22 cellular contexts compared by ENCODE assay signal in the genomic region with DNA sequence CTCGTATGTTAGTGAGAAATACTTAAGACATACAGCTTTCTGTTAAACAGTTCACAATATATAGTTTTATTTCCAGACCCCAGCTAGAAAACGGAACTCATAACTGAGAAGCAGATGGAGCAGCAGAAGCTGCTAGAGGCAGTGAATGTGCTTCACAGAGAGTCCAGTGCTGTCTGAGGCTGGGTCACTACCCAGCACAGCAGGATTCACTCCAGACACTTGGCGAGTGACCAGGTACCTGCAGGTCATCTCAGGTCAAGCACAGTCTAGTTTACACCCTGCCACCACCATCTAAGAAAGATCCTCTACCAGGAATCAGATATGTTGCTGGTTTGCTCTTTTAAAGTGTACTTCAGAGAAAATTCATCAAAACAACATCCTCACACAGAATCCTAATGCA.
DNase-seq lines count a peak whose midpoint lies in the region; ATAC-seq and TF ChIP-seq lines count a peak whose summit lies in the region.
"Had no signal": no experiment of that assay in that cellular context is flagged by ENCODE, and none has a peak within 500 bp of the region (broad histone marks: within the 10 kb centered on the region; RNA-seq: fewer than 3 reads in every experiment).

No MANE protein-coding gene starts in this region.

- no peak overlapping the region for H3K9ac ChIP-seq in parathyroid adenoma
- H3K9ac ChIP-seq: BLaER1 had no signal

- H3K27ac ChIP-seq in parathyroid adenoma, result peak overlapping the region; percentile 11
- H3K27ac ChIP-seq: 22Rv1, BLaER1, SJSA1 had no signal

- H3K4me3 ChIP-seq in LNCaP clone FGC (ENCODE audit: low read depth, low read length) (no peak overlapping the region), parathyroid adenoma (ENCODE audit: low read depth, low read length) (no peak overlapping the region)
- H3K4me3 ChIP-seq: BLaER1, SJSA1 had no signal

- no peaks in the 10 kb centered on the region for H3K36me3 ChIP-seq in parathyroid adenoma (ENCODE audit: control insufficient read depth, insufficient read depth, low read length)
- H3K36me3 ChIP-seq: BLaER1, SJSA1 had no signal

- no peaks in the 10 kb centered on the region for H3K79me2 ChIP-seq in parathyroid adenoma

- H2AFZ ChIP-seq in parathyroid adenoma, result no peak overlapping the region

- DNase-seq in DMS 273 (lab: John Stamatoyannopoulos, UW; ENCODE audit: unreplicated experiment), result peak; percentile 38
- DNase-seq in DMS 273 treated with DMSO at 0.1 percent for 48 hours (lab: John Stamatoyannopoulos, UW), result no peak
- DNase-seq in LNCaP clone FGC (ENCODE audit: low read depth), result peak; percentile 65
- DNase-seq in cerebellar nuclear complex (lab: John Stamatoyannopoulos, UW), result peak; percentile 9 to 45
- no peak for DNase-seq in NCI-H345 treated with DMSO at 0.1 percent for 48 hours (lab: John Stamatoyannopoulos, UW; ENCODE audit: unreplicated experiment)
- no peak for DNase-seq in NCI-H1105 (lab: John Stamatoyannopoulos, UW)
- DNase-seq: ACHN; CD4-positive, alpha-beta T cell; COR-L47; GDM1; KBM-7; NCI-H1105 treated with DMSO at 0.1 percent for 48 hours; NCI-H2029 treated with DMSO at 0.1 percent for 48 hours; NCI-H345; NCI-H524 treated with DMSO at 0.1 percent for 48 hours; SW 1271 had no signal

- H3K9me3 ChIP-seq in parathyroid adenoma (ENCODE audit: control insufficient read depth, low read length), result no peaks in the 10 kb centered on the region
- H3K9me3 ChIP-seq: BLaER1, SJSA1 had no signal

- peak overlapping the region; percentile 14 for H3K4me2 ChIP-seq in parathyroid adenoma (ENCODE audit: low read length)
- H3K4me2 ChIP-seq: BLaER1 had no signal

- no peak for ATAC-seq in HG03280 (IDR thresholded peaks at IDR 0.05; ENCODE audit: unreplicated experiment)
- ATAC-seq: Right ventricle myocardium inferior had no signal

- H3K4me1 ChIP-seq in parathyroid adenoma, result peaks cover 32% of the 10 kb centered on the region
- H3K4me1 ChIP-seq: SJSA1 had no signal

- no peaks in the 10 kb centered on the region for H3K27me3 ChIP-seq in parathyroid adenoma (ENCODE audit: control insufficient read depth, insufficient read depth, low read length)
- H3K27me3 ChIP-seq: BLaER1, SJSA1 had no signal

- TF ChIP-seq CTCF in LNCaP clone FGC (IDR thresholded peaks at IDR 0.05; ENCODE audit: control insufficient read depth, extremely low read depth, insufficient read depth), result no peak
- TF ChIP-seq CTCF in parathyroid adenoma (IDR thresholded peaks at IDR 0.05), result no peak

Comparison
In these comparisons a context has a peak if more than half of its experiments do, and no peak if none do; other contexts are left out.
1. DNase-seq: peak in DMS 273 (single experiment), LNCaP clone FGC (single experiment) and cerebellar nuclear complex (2 of 2); none in DMS 273 treated with DMSO at 0.1 percent for 48 hours (single experiment), NCI-H345 treated with DMSO at 0.1 percent for 48 hours (single experiment) and NCI-H1105 (single experiment).